Comparison of ENCODE assay signal across 2 cellular contexts in genomic region chr7:47039899-47040298, GRCh38.
TF ChIP-seq lines count a peak whose summit lies in the region.

No MANE protein-coding gene starts in this region.

TF ChIP-seq in SK-N-SH treated with all-trans-retinoic acid at 6 μM for 48 hours, 23 proteins besides CTCF, POLR2A, EP300 and RAD21 (continued from another document):
- TF ChIP-seq TSHZ2 (CRISPR knock-in tag; IDR thresholded peaks at IDR 0.05) (no peak), RARB (CRISPR knock-in tag; IDR thresholded peaks at IDR 0.05) (no peak), ZNF70 (CRISPR knock-in tag; IDR thresholded peaks at IDR 0.05) (no peak), ZC3H10 (CRISPR knock-in tag; IDR thresholded peaks at IDR 0.05) (no peak), PPARA (CRISPR knock-in tag; IDR thresholded peaks at IDR 0.05; ENCODE audit: borderline replicate concordance) (no peak), GLIS3 (CRISPR knock-in tag; IDR thresholded peaks at IDR 0.05) (no peak), BACH2 (CRISPR knock-in tag; IDR thresholded peaks at IDR 0.05; ENCODE audit: borderline replicate concordance) (no peak)
- TF ChIP-seq, protein P1, sequence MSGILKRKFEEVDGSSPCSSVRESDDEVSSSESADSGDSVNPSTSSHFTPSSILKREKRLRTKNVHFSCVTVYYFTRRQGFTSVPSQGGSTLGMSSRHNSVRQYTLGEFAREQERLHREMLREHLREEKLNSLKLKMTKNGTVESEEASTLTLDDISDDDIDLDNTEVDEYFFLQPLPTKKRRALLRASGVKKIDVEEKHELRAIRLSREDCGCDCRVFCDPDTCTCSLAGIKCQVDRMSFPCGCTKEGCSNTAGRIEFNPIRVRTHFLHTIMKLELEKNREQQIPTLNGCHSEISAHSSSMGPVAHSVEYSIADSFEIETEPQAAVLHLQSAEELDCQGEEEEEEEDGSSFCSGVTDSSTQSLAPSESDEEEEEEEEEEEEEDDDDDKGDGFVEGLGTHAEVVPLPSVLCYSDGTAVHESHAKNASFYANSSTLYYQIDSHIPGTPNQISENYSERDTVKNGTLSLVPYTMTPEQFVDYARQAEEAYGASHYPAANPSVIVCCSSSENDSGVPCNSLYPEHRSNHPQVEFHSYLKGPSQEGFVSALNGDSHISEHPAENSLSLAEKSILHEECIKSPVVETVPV (CRISPR knock-in tag; IDR thresholded peaks at IDR 0.05) = no peak

TF ChIP-seq in SK-N-SH, 30 proteins besides CTCF, POLR2A, EP300 and RAD21 (continued from another document):
- TF ChIP-seq, protein P2, sequence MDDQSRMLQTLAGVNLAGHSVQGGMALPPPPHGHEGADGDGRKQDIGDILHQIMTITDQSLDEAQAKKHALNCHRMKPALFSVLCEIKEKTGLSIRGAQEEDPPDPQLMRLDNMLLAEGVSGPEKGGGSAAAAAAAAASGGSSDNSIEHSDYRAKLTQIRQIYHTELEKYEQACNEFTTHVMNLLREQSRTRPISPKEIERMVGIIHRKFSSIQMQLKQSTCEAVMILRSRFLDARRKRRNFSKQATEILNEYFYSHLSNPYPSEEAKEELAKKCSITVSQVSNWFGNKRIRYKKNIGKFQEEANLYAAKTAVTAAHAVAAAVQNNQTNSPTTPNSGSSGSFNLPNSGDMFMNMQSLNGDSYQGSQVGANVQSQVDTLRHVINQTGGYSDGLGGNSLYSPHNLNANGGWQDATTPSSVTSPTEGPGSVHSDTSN (IDR thresholded peaks at IDR 0.05) = no peak
- no peak for TF ChIP-seq MXI1 (IDR thresholded peaks at IDR 0.05; ENCODE audit: low read depth, low read length)
TF ChIP-seq in SK-N-SH: peak in this region for 0.
